ENCODE assay signal across 8 cellular contexts in the genomic region with DNA sequence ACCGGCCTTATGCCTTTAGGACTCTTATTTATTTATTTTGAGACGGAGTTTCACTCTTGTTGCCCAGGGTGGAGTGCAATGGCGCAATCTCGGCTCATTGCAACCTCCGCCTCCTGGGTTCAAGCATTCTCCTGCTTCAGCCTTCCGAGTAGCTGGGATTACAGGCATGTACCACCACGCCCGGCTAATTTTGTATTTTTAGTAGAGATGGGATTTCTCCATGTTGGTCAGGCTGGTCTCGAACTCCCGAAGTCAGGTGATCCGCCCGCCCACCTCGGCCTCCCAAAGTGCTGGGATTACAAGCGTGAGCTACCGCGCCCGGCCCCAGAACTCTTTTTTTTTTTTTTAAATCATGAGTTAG. TPM values are rescaled to one million over a fixed set of nuclear protein-coding genes. Genes with fewer than 3 reads are reported as not detected.
DNase-seq lines count a peak whose midpoint lies in the region; ATAC-seq, FAIRE-seq and TF ChIP-seq lines count a peak whose summit lies in the region.
"Not testable (repeated sequence)": the region's sequence is repeated elsewhere in the genome, so short reads cannot be mapped to it uniquely, and the experiment has no call there.

No MANE protein-coding gene starts in this region.

- peaks cover 32% of the 10 kb centered on the region for H3K4me1 Mint-ChIP-seq in T-helper 17 cell
- H3K4me1 Mint-ChIP-seq in stimulated activated naive B cell treated with anti-CD40 and anti-IgM and Interleukin-4, amounts not matched to agents 10 μg/mL and 1 μg/mL and 100 μg/mL, for 72 hours = peaks cover 36 to 50% of the 10 kb centered on the region in 2 donors

- H3K27me3 ChIP-seq in HUES48 (ENCODE audit: control insufficient read depth, insufficient read depth, low read length); endothelial cell of umbilical vein (ENCODE audit: control insufficient read depth in 2 of 2, insufficient read depth in 2 of 2, low read length in 2 of 2); keratinocyte (ENCODE audit: control insufficient read depth, extremely low read depth, insufficient read depth, low read length); neural cell (ENCODE audit: insufficient read depth, low read depth, low read length): not testable (repeated sequence)

- H3K9me3 Mint-ChIP-seq in stimulated activated naive B cell treated with anti-CD40 and anti-IgM and Interleukin-4, amounts not matched to agents 10 μg/mL and 1 μg/mL and 100 μg/mL, for 72 hours = peaks cover 11 to 12% of the 10 kb centered on the region in 2 donors

- not testable (repeated sequence) for H3F3A ChIP-seq in neural cell (ENCODE audit: insufficient read depth, low read length, poor library complexity, severe bottlenecking)

- peak overlapping the region; percentile 98 for H2AFZ ChIP-seq in endothelial cell of umbilical vein (ENCODE audit: low read depth, low read length)
- peak overlapping the region; percentile 90 for H2AFZ ChIP-seq in keratinocyte (ENCODE audit: control insufficient read depth, low read length)
- peak overlapping the region; percentile 61 for H2AFZ ChIP-seq in neural cell (ENCODE audit: low read depth, low read length)

- CTCF ChIA-PET in endothelial cell of umbilical vein (lab: Charles Lee) = interaction anchor here (0.9 to 3.8 kb wide), 7 partner anchors 11 to 194 kb away, joined by 3 to 29 read pairs (median 3); no protein-coding TSS in a partner anchor

- H3K36me3 Mint-ChIP-seq in T-helper 17 cell (ENCODE audit: low read depth) = not testable (repeated sequence)
- H3K36me3 Mint-ChIP-seq in stimulated activated naive B cell treated with anti-CD40 and anti-IgM and Interleukin-4, amounts not matched to agents 10 μg/mL and 1 μg/mL and 100 μg/mL, for 72 hours = peaks cover 21 to 27% of the 10 kb centered on the region in 2 donors

- not testable (repeated sequence) for H3K36me3 ChIP-seq in HUES48 (ENCODE audit: control insufficient read depth, insufficient read depth, low read length); endothelial cell of umbilical vein (ENCODE audit: control insufficient read depth in 2 of 2, extremely low read depth in 1 of 2, insufficient read depth in 2 of 2, low read length in 2 of 2); keratinocyte (ENCODE audit: control insufficient read depth in 2 of 2, extremely low read depth in 1 of 2, insufficient read depth in 2 of 2, low read length in 2 of 2); neural cell (ENCODE audit: insufficient read depth, low read length)

- POLR2A ChIA-PET in endothelial cell of umbilical vein (lab: Charles Lee) = interaction anchor here (0.6 to 1.7 kb wide), 15 partner anchors 14 to 259 kb away, joined by 3 to 11 read pairs (median 4); partner anchors contain the start of genes DOP1B and SETD4

- H3K27ac ChIP-seq in HUES48 (ENCODE audit: low read depth, low read length) = peak overlapping the region; percentile 96
- peak overlapping the region; percentile 91 for H3K27ac ChIP-seq in angular gyrus (ENCODE audit: low read depth, low read length)
- H3K27ac ChIP-seq in endothelial cell of umbilical vein (ENCODE audit: insufficient read depth, low read depth, low read length) = peak overlapping the region; percentile 62
- peak overlapping the region; percentile 98 for H3K27ac ChIP-seq in keratinocyte (ENCODE audit: control insufficient read depth, insufficient read depth, low read length)
- peak overlapping the region; percentile 91 for H3K27ac ChIP-seq in neural cell (ENCODE audit: low read length)

- H3K9me1 ChIP-seq in endothelial cell of umbilical vein (replicated peaks; ENCODE audit: control insufficient read depth, extremely low read depth, insufficient read depth, low read length); keratinocyte (ENCODE audit: control insufficient read depth, extremely low read depth, insufficient read depth, low read length): not testable (repeated sequence)

- ATAC-seq in T-helper 17 cell; stimulated activated naive B cell treated with anti-CD40 and anti-IgM and Interleukin-4, amounts not matched to agents 10 μg/mL and 1 μg/mL and 100 μg/mL, for 72 hours (replicated peaks): not testable (repeated sequence)

- H3K4me3 Mint-ChIP-seq in T-helper 17 cell = peak overlapping the region; percentile 96
- peak overlapping the region; percentile 90 to 98 for H3K4me3 Mint-ChIP-seq in stimulated activated naive B cell treated with anti-CD40 and anti-IgM and Interleukin-4, amounts not matched to agents 10 μg/mL and 1 μg/mL and 100 μg/mL, for 72 hours

- H3K9me2 ChIP-seq in neural cell (ENCODE audit: insufficient read depth, low read length) = not testable (repeated sequence)

- H3K4me1 ChIP-seq in HUES48 (ENCODE audit: control insufficient read depth, insufficient read depth, low read length) = not testable (repeated sequence)
- peaks cover 19% of the 10 kb centered on the region for H3K4me1 ChIP-seq in endothelial cell of umbilical vein (ENCODE audit: control insufficient read depth, extremely low read depth, insufficient read depth, low read length)
- peaks cover 18% of the 10 kb centered on the region for H3K4me1 ChIP-seq in keratinocyte (ENCODE audit: control insufficient read depth, extremely low read depth, insufficient read depth, low read length)

- TF ChIP-seq POLR2A in endothelial cell of umbilical vein (IDR thresholded peaks at IDR 0.05; ENCODE audit: low read depth, low read length) = not testable (repeated sequence)

- H3K9ac ChIP-seq in HUES48 (ENCODE audit: low read depth, low read length) (peak overlapping the region; percentile 39), endothelial cell of umbilical vein (replicated peaks; ENCODE audit: extremely low read depth, insufficient read depth, low read length) (peak overlapping the region; percentile 80), keratinocyte (ENCODE audit: control insufficient read depth, extremely low read depth, insufficient read depth, low read length) (peak overlapping the region; percentile 88), neural cell (ENCODE audit: low read length) (peak overlapping the region; percentile 67)

- not testable (repeated sequence) for TF ChIP-seq EP300 in neural cell (conservative IDR thresholded peaks at IDR 0.05; ENCODE audit: poor library complexity, severe bottlenecking)

- not testable (repeated sequence) for FAIRE-seq in endothelial cell of umbilical vein (lab: Jason Lieb, UNC); keratinocyte (lab: Jason Lieb, UNC)

- TF ChIP-seq RAD21 in neural cell (conservative IDR thresholded peaks at IDR 0.05) = not testable (repeated sequence)

- not testable (repeated sequence) for DNase-seq in AG10803 (ENCODE audit: low read depth); T-helper 17 cell; endothelial cell of umbilical vein (ENCODE audit: low read depth, low spot score); keratinocyte (ENCODE audit: low read depth, low spot score); stimulated activated naive B cell treated with anti-CD40 and anti-IgM and Interleukin-4, amounts not matched to agents 10 μg/mL and 1 μg/mL and 100 μg/mL, for 72 hours

- H3K4me3 ChIP-seq in AG10803 (ENCODE audit: low read length) (peak overlapping the region; percentile 55), HUES48 (ENCODE audit: low read depth, low read length) (peak overlapping the region; percentile 95), endothelial cell of umbilical vein (replicated peaks in 1 of 3; ENCODE audit: insufficient read depth in 1 of 3, low read depth in 1 of 3, low read length in 3 of 3) (peak overlapping the region; percentile 2 to 58 (median 20)), keratinocyte (ENCODE audit: control insufficient read depth in 2 of 3, extremely low read depth in 1 of 3, insufficient read depth in 2 of 3, low read depth in 1 of 3, low read length in 3 of 3) (peak overlapping the region; percentile 33 to 93 (median 44)), neural cell (ENCODE audit: low read length) (peak overlapping the region; percentile 98)

- dilution Hi-C loops in endothelial cell of umbilical vein (cut with MboI; ENCODE audit: extremely low pct_ligation_motif_present, low sequenced_read_pairs); keratinocyte (cut with MboI; ENCODE audit: extremely low pct_ligation_motif_present, low sequenced_read_pairs): not testable (repeated sequence)

- BruUV-seq in endothelial cell of umbilical vein (replicated peaks; lab: Mats Ljungman, UMichigan) = not testable (repeated sequence)

- peak overlapping the region; percentile 90 for H3K4me2 ChIP-seq in endothelial cell of umbilical vein (ENCODE audit: insufficient read depth, low read length)
- peak overlapping the region; percentile 78 for H3K4me2 ChIP-seq in keratinocyte (ENCODE audit: control insufficient read depth, extremely low read depth, insufficient read depth, low read depth, low read length)
- not testable (repeated sequence) for H3K4me2 ChIP-seq in neural cell (ENCODE audit: low read length)

- H3K27me3 Mint-ChIP-seq in T-helper 17 cell; stimulated activated naive B cell treated with anti-CD40 and anti-IgM and Interleukin-4, amounts not matched to agents 10 μg/mL and 1 μg/mL and 100 μg/mL, for 72 hours: not testable (repeated sequence)

- intact Hi-C loops in endothelial cell of umbilical vein (cut with micrococcal nuclease) = not testable (repeated sequence)

- H3K27ac Mint-ChIP-seq in T-helper 17 cell = peak overlapping the region; percentile 96
- peak overlapping the region; percentile 100 for H3K27ac Mint-ChIP-seq in stimulated activated naive B cell treated with anti-CD40 and anti-IgM and Interleukin-4, amounts not matched to agents 10 μg/mL and 1 μg/mL and 100 μg/mL, for 72 hours

- H3K79me2 ChIP-seq in endothelial cell of umbilical vein (ENCODE audit: control insufficient read depth, insufficient read depth, low read length) (peaks cover 40% of the 10 kb centered on the region), keratinocyte (ENCODE audit: control insufficient read depth, insufficient read depth, low read length) (peaks cover 37% of the 10 kb centered on the region), neural cell (replicated peaks; ENCODE audit: insufficient read depth, low read length) (peaks cover 39% of the 10 kb centered on the region)

- H4K20me1 ChIP-seq in endothelial cell of umbilical vein (replicated peaks; ENCODE audit: control insufficient read depth, extremely low read depth, insufficient read depth, low read length); keratinocyte (ENCODE audit: control insufficient read depth, extremely low read depth, insufficient read depth, low read length); neural cell (ENCODE audit: insufficient read depth): not testable (repeated sequence)

- not testable (repeated sequence) for H3K9me3 ChIP-seq in HUES48 (ENCODE audit: control insufficient read depth, insufficient read depth, low read length); T-helper 17 cell (ENCODE audit: control insufficient read depth, low read length, poor library complexity, severe bottlenecking); endothelial cell of umbilical vein (replicated peaks; ENCODE audit: control insufficient read depth, insufficient read depth, low read length); keratinocyte (ENCODE audit: control insufficient read depth, low read depth, low read length); neural cell (ENCODE audit: low read length)

- not testable (repeated sequence) for TF ChIP-seq CTCF in AG10803 (conservative IDR thresholded peaks at IDR 0.05; ENCODE audit: low read length); endothelial cell of umbilical vein (IDR thresholded peaks at IDR 0.05; ENCODE audit: extremely low read depth in 1 of 2, insufficient read depth in 1 of 2, low read depth in 1 of 2, low read length in 2 of 2); keratinocyte (optimal IDR thresholded peaks at IDR 0.05 in 1 of 3, IDR thresholded peaks at IDR 0.05 in 1 of 3, conservative IDR thresholded peaks at IDR 0.05 in 1 of 3; ENCODE audit: extremely low read depth in 1 of 3, insufficient read depth in 2 of 3, low read length in 3 of 3); neural cell (IDR thresholded peaks at IDR 0.05; ENCODE audit: poor library complexity, severe bottlenecking)

RNA-seq across cellular contexts. Expression of gene MORC3, which starts 0.6 kb away (rescaled TPM):
- total RNA-seq in T-helper 17 cell = 10 to 100 TPM; 45.2 to 51.0 TPM
- 20.0 and 25.3 TPM in 2 replicates for total RNA-seq in endothelial cell of umbilical vein
- 5.3 and 7.3 TPM in 2 replicates for polyA plus RNA-seq in endothelial cell of umbilical vein
- polyA plus RNA-seq in endothelial cell of umbilical vein (2011; cell fraction: cytosol; rRNA removed) = 8.7 and 9.3 TPM in 2 replicates
- polyA plus RNA-seq in endothelial cell of umbilical vein (2011; cell fraction: nucleus; rRNA removed) = 26.9 and 34.5 TPM in 2 replicates
- polyA plus RNA-seq in endothelial cell of umbilical vein (2012) = 17.6 and 19.2 TPM in 2 replicates
- polyA minus RNA-seq in endothelial cell of umbilical vein = 13.4 and 17.1 TPM in 2 replicates
- polyA minus RNA-seq in endothelial cell of umbilical vein (2011; cell fraction: cytosol; rRNA and poly(A)+ RNA removed) = 7.3 TPM
- 24.9 and 38.8 TPM in 2 replicates for polyA minus RNA-seq in endothelial cell of umbilical vein (2011; cell fraction: nucleus; rRNA and poly(A)+ RNA removed)
- 21.4 to 38.1 TPM (median 25.7 TPM) in 3 replicates for polyA plus RNA-seq in keratinocyte
- 200 TPM for polyA plus RNA-seq in keratinocyte (2011; ENCODE audit: low read depth)
- polyA plus RNA-seq in keratinocyte (2011; cell fraction: cytosol; rRNA removed) = 13.4 and 26.8 TPM in 2 replicates
- polyA plus RNA-seq in keratinocyte (2011; cell fraction: nucleus; rRNA removed) = 35.8 and 50.7 TPM in 2 replicates
- polyA plus RNA-seq in keratinocyte (2012; ENCODE audit: low replicate concordance) = 17.9 and 22.3 TPM in 2 replicates
- polyA minus RNA-seq in keratinocyte = 3.2 to 53.6 TPM (median 23.2 TPM) in 3 replicates
- polyA minus RNA-seq in keratinocyte (2011; cell fraction: cytosol; rRNA and poly(A)+ RNA removed) = 24.2 TPM
- 24.9 and 49.7 TPM in 2 replicates for polyA minus RNA-seq in keratinocyte (2011; cell fraction: nucleus; rRNA and poly(A)+ RNA removed)
- 56.6 and 65.4 TPM in 2 replicates for polyA plus RNA-seq in neural cell
- 96.9 and 108 TPM in 2 replicates for polyA minus RNA-seq in neural cell

Comparison
In these comparisons a context has a peak if more than half of its experiments do, and no peak if none do; other contexts are left out.
1. H3K4me3 ChIP-seq: peak in every context shown above with its lines; median percentile 98 in neural cell; 95 in HUES48; 55 in AG10803; 44 in keratinocyte; 20 in endothelial cell of umbilical vein.